Comparison of ENCODE assay signal across 1 cellular context in the genomic region with DNA sequence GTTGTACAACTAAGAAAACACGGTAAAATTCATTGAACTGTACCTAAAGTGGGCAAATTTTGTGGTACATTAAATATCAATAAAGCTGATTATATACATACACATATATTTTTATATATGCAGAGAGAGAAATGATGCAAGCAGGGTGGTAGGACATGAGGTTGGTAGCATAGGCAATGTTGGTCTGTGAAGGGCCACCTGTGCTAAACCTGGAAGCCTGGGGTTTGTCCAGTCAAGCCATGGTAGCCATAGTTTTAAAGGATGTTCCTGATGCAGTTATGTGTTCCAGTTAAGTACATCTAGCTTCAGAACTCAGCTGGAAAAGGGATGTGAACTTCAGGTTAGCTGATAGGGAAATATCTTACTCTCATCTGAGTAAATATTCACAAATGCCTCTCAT.
TF ChIP-seq lines count a peak whose summit lies in the region.

No MANE protein-coding gene starts in this region.

TF ChIP-seq in HCT116, 20 proteins besides CTCF, POLR2A, EP300 and RAD21 (continued from another document):
- TF ChIP-seq YY1 (IDR thresholded peaks at IDR 0.05; ENCODE audit: extremely low read depth, insufficient replicate concordance, low read depth, low read length) (no peak), SP1 (IDR thresholded peaks at IDR 0.05; ENCODE audit: low read depth) (no peak), ZFX (IDR thresholded peaks at IDR 0.05) (no peak), CEBPB (IDR thresholded peaks at IDR 0.05; ENCODE audit: low read depth) (no peak), SRF (IDR thresholded peaks at IDR 0.05; ENCODE audit: low read depth) (no peak), CBX3 (IDR thresholded peaks at IDR 0.05; ENCODE audit: low read depth) (no peak), SIN3A (IDR thresholded peaks at IDR 0.05; ENCODE audit: low read depth) (no peak), JUND (IDR thresholded peaks at IDR 0.05) (no peak), POLR2AphosphoS5 (IDR thresholded peaks at IDR 0.05; ENCODE audit: low read depth, low read length) (no peak), FOSL1 (IDR thresholded peaks at IDR 0.05; ENCODE audit: low read depth) (no peak)
- TF ChIP-seq, protein P1, sequence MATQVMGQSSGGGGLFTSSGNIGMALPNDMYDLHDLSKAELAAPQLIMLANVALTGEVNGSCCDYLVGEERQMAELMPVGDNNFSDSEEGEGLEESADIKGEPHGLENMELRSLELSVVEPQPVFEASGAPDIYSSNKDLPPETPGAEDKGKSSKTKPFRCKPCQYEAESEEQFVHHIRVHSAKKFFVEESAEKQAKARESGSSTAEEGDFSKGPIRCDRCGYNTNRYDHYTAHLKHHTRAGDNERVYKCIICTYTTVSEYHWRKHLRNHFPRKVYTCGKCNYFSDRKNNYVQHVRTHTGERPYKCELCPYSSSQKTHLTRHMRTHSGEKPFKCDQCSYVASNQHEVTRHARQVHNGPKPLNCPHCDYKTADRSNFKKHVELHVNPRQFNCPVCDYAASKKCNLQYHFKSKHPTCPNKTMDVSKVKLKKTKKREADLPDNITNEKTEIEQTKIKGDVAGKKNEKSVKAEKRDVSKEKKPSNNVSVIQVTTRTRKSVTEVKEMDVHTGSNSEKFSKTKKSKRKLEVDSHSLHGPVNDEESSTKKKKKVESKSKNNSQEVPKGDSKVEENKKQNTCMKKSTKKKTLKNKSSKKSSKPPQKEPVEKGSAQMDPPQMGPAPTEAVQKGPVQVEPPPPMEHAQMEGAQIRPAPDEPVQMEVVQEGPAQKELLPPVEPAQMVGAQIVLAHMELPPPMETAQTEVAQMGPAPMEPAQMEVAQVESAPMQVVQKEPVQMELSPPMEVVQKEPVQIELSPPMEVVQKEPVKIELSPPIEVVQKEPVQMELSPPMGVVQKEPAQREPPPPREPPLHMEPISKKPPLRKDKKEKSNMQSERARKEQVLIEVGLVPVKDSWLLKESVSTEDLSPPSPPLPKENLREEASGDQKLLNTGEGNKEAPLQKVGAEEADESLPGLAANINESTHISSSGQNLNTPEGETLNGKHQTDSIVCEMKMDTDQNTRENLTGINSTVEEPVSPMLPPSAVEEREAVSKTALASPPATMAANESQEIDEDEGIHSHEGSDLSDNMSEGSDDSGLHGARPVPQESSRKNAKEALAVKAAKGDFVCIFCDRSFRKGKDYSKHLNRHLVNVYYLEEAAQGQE (IDR thresholded peaks at IDR 0.05; ENCODE audit: low read depth) = no peak
- TF ChIP-seq, protein P2, sequence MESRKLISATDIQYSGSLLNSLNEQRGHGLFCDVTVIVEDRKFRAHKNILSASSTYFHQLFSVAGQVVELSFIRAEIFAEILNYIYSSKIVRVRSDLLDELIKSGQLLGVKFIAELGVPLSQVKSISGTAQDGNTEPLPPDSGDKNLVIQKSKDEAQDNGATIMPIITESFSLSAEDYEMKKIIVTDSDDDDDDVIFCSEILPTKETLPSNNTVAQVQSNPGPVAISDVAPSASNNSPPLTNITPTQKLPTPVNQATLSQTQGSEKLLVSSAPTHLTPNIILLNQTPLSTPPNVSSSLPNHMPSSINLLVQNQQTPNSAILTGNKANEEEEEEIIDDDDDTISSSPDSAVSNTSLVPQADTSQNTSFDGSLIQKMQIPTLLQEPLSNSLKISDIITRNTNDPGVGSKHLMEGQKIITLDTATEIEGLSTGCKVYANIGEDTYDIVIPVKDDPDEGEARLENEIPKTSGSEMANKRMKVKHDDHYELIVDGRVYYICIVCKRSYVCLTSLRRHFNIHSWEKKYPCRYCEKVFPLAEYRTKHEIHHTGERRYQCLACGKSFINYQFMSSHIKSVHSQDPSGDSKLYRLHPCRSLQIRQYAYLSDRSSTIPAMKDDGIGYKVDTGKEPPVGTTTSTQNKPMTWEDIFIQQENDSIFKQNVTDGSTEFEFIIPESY (IDR thresholded peaks at IDR 0.05; ENCODE audit: extremely low read depth, insufficient replicate concordance, low read length) = no peak
